Comparison of ENCODE assay signal across 9 cellular contexts in the genomic region with DNA sequence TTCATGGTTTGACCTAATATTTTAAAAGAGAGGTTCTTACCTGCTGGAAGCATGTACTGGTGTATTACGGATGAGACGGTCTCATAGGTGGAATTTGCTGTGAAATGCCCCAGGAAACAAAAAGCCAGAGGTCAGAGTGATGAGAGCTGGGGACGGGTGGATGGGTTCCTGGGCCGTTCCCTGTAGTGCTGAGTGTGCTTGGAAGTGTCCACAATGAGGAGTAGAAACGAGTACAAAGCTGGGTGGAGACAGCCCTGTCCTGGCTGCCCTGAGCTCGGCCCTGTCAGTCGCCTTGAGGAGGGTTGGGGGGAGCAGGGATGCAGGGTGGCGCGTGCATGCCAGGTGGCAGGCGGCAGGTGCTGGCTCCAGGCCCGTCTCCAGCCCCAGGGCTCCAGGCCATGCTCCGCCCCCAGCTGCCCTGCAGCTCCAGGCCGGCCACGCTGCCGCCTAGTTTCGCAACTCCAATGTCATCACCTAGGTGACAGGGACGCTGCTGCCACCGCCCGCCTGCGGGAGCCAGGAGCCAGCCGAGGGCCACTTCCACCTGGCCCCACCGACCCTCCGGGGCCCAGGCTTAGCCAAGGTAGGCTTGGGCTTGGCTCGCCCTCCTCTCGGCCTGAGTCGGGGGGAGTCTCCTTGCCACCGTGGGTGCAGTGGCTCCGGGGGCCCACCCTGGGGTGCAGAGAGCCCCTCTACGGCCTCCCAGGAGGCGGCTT. TPM values are rescaled to one million over a fixed set of nuclear protein-coding genes. Genes with fewer than 3 reads are reported as not detected.
A peak's percentile ranks its signal among the peaks of the same experiment; 100 is the strongest.
DNase-seq lines count a peak whose midpoint lies in the region; ATAC-seq, FAIRE-seq and TF ChIP-seq lines count a peak whose summit lies in the region.
"Had no signal": no experiment of that assay in that cellular context is flagged by ENCODE, and none has a peak within 500 bp of the region (broad histone marks: within the 10 kb centered on the region; RNA-seq: fewer than 3 reads in every experiment).

No MANE protein-coding gene starts in this region.

- H3K4me3 ChIP-seq in K562, result no peak overlapping the region
- H3K4me3 ChIP-seq in mesendoderm (ENCODE audit: low read length), result no peak overlapping the region

- H3K79me2 ChIP-seq in K562 (ENCODE audit: control insufficient read depth, insufficient read depth, low read length) (no peaks in the 10 kb centered on the region), mesendoderm (ENCODE audit: control insufficient read depth, insufficient read depth, low read length) (no peaks in the 10 kb centered on the region)

- H4K5ac ChIP-seq in mesendoderm (ENCODE audit: low read length), result no peak overlapping the region

- intact Hi-C loops in K562 (cut with micrococcal nuclease), result no loop called here

- no peaks in the 10 kb centered on the region for H3K9me3 ChIP-seq in K562 (replicated peaks; ENCODE audit: control insufficient read depth, insufficient read depth, low read depth, low read length)

- no peak overlapping the region for H3K23ac ChIP-seq in mesendoderm (ENCODE audit: low read length)

- POLR2A ChIA-PET in K562 (lab: Yijun Ruan, JAX), result interaction anchor here (0.6 to 2.4 kb wide), 5 partner anchors 9 to 425 kb away, joined by 3 to 7 read pairs (median 4); no protein-coding TSS in a partner anchor

- H3K56ac ChIP-seq in mesendoderm (ENCODE audit: low read length), result no peak overlapping the region

- H3K9me1 ChIP-seq in K562 (ENCODE audit: control insufficient read depth, insufficient read depth, low read length), result peaks cover 2% of the 10 kb centered on the region

- WGBS in K562 (ENCODE audit: insufficient coverage, low coverage, missing lambda C conversion rate), result 7% methylated on average over 29 of the region's 30 CpGs
- whole genome bisulfite sequencing in mesendoderm (ENCODE audit: extremely low coverage, insufficient coverage, low lambda C conversion rate), result no CpG with 5 or more reads among the region's 30 CpGs

- no peak overlapping the region for H3K4ac ChIP-seq in mesendoderm (ENCODE audit: low read depth, low read length)

- peak; percentile 84 for ATAC-seq in K562
- no peak for ATAC-seq in HG03045 (IDR thresholded peaks at IDR 0.05; ENCODE audit: unreplicated experiment)
- no peak for ATAC-seq in HG02870 (IDR thresholded peaks at IDR 0.05; ENCODE audit: unreplicated experiment)
- no peak for ATAC-seq in HG03095 (IDR thresholded peaks at IDR 0.05; ENCODE audit: unreplicated experiment)
- ATAC-seq in GM18517 (IDR thresholded peaks at IDR 0.05; ENCODE audit: unreplicated experiment), result no peak
- ATAC-seq: T-cell had no signal

- no peak for TF ChIP-seq RAD21 in K562 (CRISPR knock-in tag; conservative IDR thresholded peaks at IDR 0.05 in 1 of 2, IDR thresholded peaks at IDR 0.05 in 1 of 2)

- BruUV-seq in K562 (replicated peaks; lab: Mats Ljungman, UMichigan), result no TSS peak

- no peak for FAIRE-seq in K562 (lab: Jason Lieb, UNC)

- H3K9ac ChIP-seq in K562 (ENCODE audit: insufficient read depth in 1 of 2, low read depth in 2 of 2, low read length in 2 of 2), result peak overlapping the region in 1 of 2 experiments; percentile 8; a peak in 2 of 4 replicates
- H3K9ac ChIP-seq in mesendoderm (ENCODE audit: low read length), result no peak overlapping the region

- no peak overlapping the region for H2AFZ ChIP-seq in K562 (ENCODE audit: low read depth, low read length)

- H3K4me1 ChIP-seq in K562 (replicated peaks in 1 of 2; ENCODE audit: control insufficient read depth in 2 of 2, insufficient read depth in 2 of 2, low read length in 2 of 2) (peaks cover 3 to 51% of the 10 kb centered on the region in 2 experiments; a peak in 3 of 5 replicates), mesendoderm (ENCODE audit: control insufficient read depth, low read depth, low read length) (no peaks in the 10 kb centered on the region)

- H3K79me1 ChIP-seq in mesendoderm (ENCODE audit: low read length), result no peaks in the 10 kb centered on the region

- TF ChIP-seq CTCF in C4-2B (conservative IDR thresholded peaks at IDR 0.05) (no peak), K562 (IDR thresholded peaks at IDR 0.05 in 2 of 3, conservative IDR thresholded peaks at IDR 0.05 in 1 of 3; ENCODE audit: insufficient read depth in 2 of 3, low read depth in 1 of 3, low read length in 3 of 3) (no peak)

- H2BK5ac ChIP-seq in mesendoderm (ENCODE audit: low read length), result no peak overlapping the region

- H3K27me3 ChIP-seq in K562 (ENCODE audit: control insufficient read depth in 2 of 2, insufficient read depth in 2 of 2, low read length in 2 of 2), result peaks cover 38 to 66% of the 10 kb centered on the region in 2 experiments; a peak in 4 of 5 replicates
- no peaks in the 10 kb centered on the region for H3K27me3 ChIP-seq in mesendoderm (ENCODE audit: insufficient read depth, low read length, poor library complexity)

- H4K8ac ChIP-seq in mesendoderm (ENCODE audit: low read depth, low read length), result no peak overlapping the region

- CTCF ChIA-PET in K562 (lab: Yijun Ruan, JAX; ENCODE audit: low intra/inter-chr PET ratio), result no interaction called here

- no peak for TF ChIP-seq POLR2A in K562 (conservative IDR thresholded peaks at IDR 0.05)

- H3K27ac ChIP-seq in C4-2B, result peak overlapping the region; percentile 11; the same call in 1 of the 2 replicates
- H3K27ac ChIP-seq in K562 (ENCODE audit: extremely low read depth, low read depth, low read length), result no peak overlapping the region
- no peak overlapping the region for H3K27ac ChIP-seq in mesendoderm (ENCODE audit: low read depth, low read length)

- H2AK5ac ChIP-seq in mesendoderm (ENCODE audit: low read length), result no peak overlapping the region

- no peak overlapping the region for H2BK15ac ChIP-seq in mesendoderm (replicated peaks; ENCODE audit: low read depth)

- H3K36me3 ChIP-seq in K562 (ENCODE audit: control insufficient read depth, insufficient read depth, low read length), result no peaks in the 10 kb centered on the region
- H3K36me3 ChIP-seq in mesendoderm (ENCODE audit: control insufficient read depth, insufficient read depth, low read length), result no peaks in the 10 kb centered on the region

- TF ChIP-seq EP300 in K562 (IDR thresholded peaks at IDR 0.05; ENCODE audit: low read length), result no peak

- 0 out of 2 replicates have a peak overlapping the region, but pooled peaks have one; percentile 10 for H3K4me2 ChIP-seq in K562 (ENCODE audit: insufficient read depth, low read length)
- no peak overlapping the region for H3K4me2 ChIP-seq in mesendoderm (ENCODE audit: low read length)

- in situ Hi-C loops in K562 (cut with MboI), result no loop called here

- H2BK120ac ChIP-seq in mesendoderm (ENCODE audit: low read depth, low read length), result no peak overlapping the region

- peaks cover 45% of the 10 kb centered on the region for H4K20me1 ChIP-seq in K562 (replicated peaks; ENCODE audit: control insufficient read depth, insufficient read depth, low read length)

- DNase-seq in NCI-H1105 treated with DMSO at 0.1 percent for 48 hours (lab: John Stamatoyannopoulos, UW) (peak; percentile 96), K562 (ENCODE audit: extremely low read depth in 1 of 4, low spot score in 3 of 4) (peak; percentile 68 to 75 (median 72)), mesendoderm (peak; percentile 82)

- H3K18ac ChIP-seq in mesendoderm (ENCODE audit: low read length), result no peak overlapping the region

RNA-seq across cellular contexts. Expression of a gene that starts 16.4 kb away (rescaled TPM):
- 4.9 and 25.6 TPM in 2 replicates for total RNA-seq in K562 (2011; cell fraction: chromatin; rRNA removed; ENCODE audit: low replicate concordance)
- total RNA-seq in K562 (2011; cell fraction: nucleolus; rRNA removed), result 10.5 and 13.5 TPM in 2 replicates
- total RNA-seq in K562 (2011; cell fraction: nucleoplasm; rRNA removed), result 6.2 and 6.6 TPM in 2 replicates
- total RNA-seq in K562 (2014; rRNA removed) (0.49 and 0.50 TPM in 2 replicates), K562 (2014; rRNA removed; fragmentation: Illumina TruSeq; extraction: Trizol) (0.07 and 0.10 TPM in 2 replicates), K562 (2015; rRNA removed; fragmentation: Illumina TruSeq; extraction: Trizol) (0.40 and 0.41 TPM in 2 replicates), K562 (2021) (1.3 and 1.6 TPM in 2 replicates)
- polyA plus RNA-seq in K562 (2011; rRNA removed) (0.72 and 1.1 TPM in 2 replicates), K562 (2014; fragmentation: Illumina TruSeq; extraction: Trizol) (0.12 and 0.73 TPM in 2 replicates), K562 (2014; fragmentation: Nextera tagmentation; extraction: Ambion mirVana) (not detected), K562 (2014; rRNA removed) (0.38 and 1.1 TPM in 2 replicates)
- polyA plus RNA-seq in K562 (2011; cell fraction: cytosol; rRNA removed), result 0.46 and 1.4 TPM in 2 replicates
- 5.8 and 13.3 TPM in 2 replicates for polyA plus RNA-seq in K562 (2011; cell fraction: nucleus; rRNA removed)
- 0.87 and 0.90 TPM in 2 replicates for polyA plus RNA-seq in K562 (2012)
- 0.78 and 2.1 TPM in 2 replicates for polyA minus RNA-seq in K562 (2011; rRNA and poly(A)+ RNA removed)
- 1.8 and 2.2 TPM in 2 replicates for polyA minus RNA-seq in K562 (2011; cell fraction: cytosol; rRNA and poly(A)+ RNA removed)
- 5.8 and 11.8 TPM in 2 replicates for polyA minus RNA-seq in K562 (2011; cell fraction: nucleus; rRNA and poly(A)+ RNA removed)
- polyA plus RNA-seq in mesendoderm (2013, experiment 1 of 2), result 0.73 TPM
- 0.73 TPM for polyA plus RNA-seq in mesendoderm (2013, experiment 2 of 2)

RNA-seq across cellular contexts. Expression of a gene that starts 18.8 kb away (rescaled TPM):
- 77.5 and 153 TPM in 2 replicates for total RNA-seq in K562 (2011; cell fraction: chromatin; rRNA removed; ENCODE audit: low replicate concordance)
- 74.2 and 75.4 TPM in 2 replicates for total RNA-seq in K562 (2011; cell fraction: nucleolus; rRNA removed)
- 71.3 and 71.5 TPM in 2 replicates for total RNA-seq in K562 (2011; cell fraction: nucleoplasm; rRNA removed)
- total RNA-seq in K562 (2014; rRNA removed) (30.1 and 39.3 TPM in 2 replicates), K562 (2014; rRNA removed; fragmentation: Illumina TruSeq; extraction: Trizol) (11.0 and 14.7 TPM in 2 replicates), K562 (2015; rRNA removed; fragmentation: Illumina TruSeq; extraction: Trizol) (21.3 and 22.1 TPM in 2 replicates), K562 (2021) (30.9 and 34.7 TPM in 2 replicates)
- polyA plus RNA-seq in K562 (2011; rRNA removed) (47.1 and 54.8 TPM in 2 replicates), K562 (2014; fragmentation: Illumina TruSeq; extraction: Trizol) (32.5 and 40.4 TPM in 2 replicates), K562 (2014; fragmentation: Nextera tagmentation; extraction: Ambion mirVana) (1 to 10 TPM; 4.3 to 4.7 TPM), K562 (2014; rRNA removed) (51.8 and 55.9 TPM in 2 replicates)
- polyA plus RNA-seq in K562 (2011; cell fraction: cytosol; rRNA removed), result 66.9 and 81.5 TPM in 2 replicates
- polyA plus RNA-seq in K562 (2011; cell fraction: nucleus; rRNA removed), result 139 and 154 TPM in 2 replicates
- polyA plus RNA-seq in K562 (2012), result 30.5 and 35.0 TPM in 2 replicates
- 14.7 and 17.8 TPM in 2 replicates for polyA minus RNA-seq in K562 (2011; rRNA and poly(A)+ RNA removed)
- polyA minus RNA-seq in K562 (2011; cell fraction: cytosol; rRNA and poly(A)+ RNA removed), result 18.6 and 19.5 TPM in 2 replicates
- 38.8 and 57.4 TPM in 2 replicates for polyA minus RNA-seq in K562 (2011; cell fraction: nucleus; rRNA and poly(A)+ RNA removed)
- polyA plus RNA-seq in mesendoderm (2013, experiment 1 of 2), result 13.8 TPM
- polyA plus RNA-seq in mesendoderm (2013, experiment 2 of 2), result 13.7 TPM

RNA-seq across cellular contexts. Expression of a gene that starts 43.9 kb away (rescaled TPM):
- total RNA-seq in K562 (2011; cell fraction: chromatin; rRNA removed; ENCODE audit: low replicate concordance), result 5.9 and 9.5 TPM in 2 replicates
- total RNA-seq in K562 (2011; cell fraction: nucleolus; rRNA removed), result 7.4 and 8.7 TPM in 2 replicates
- total RNA-seq in K562 (2011; cell fraction: nucleoplasm; rRNA removed), result 7.7 and 9.1 TPM in 2 replicates
- 4.6 and 5.1 TPM in 2 replicates for total RNA-seq in K562 (2014; rRNA removed)
- total RNA-seq in K562 (2014; rRNA removed; fragmentation: Illumina TruSeq; extraction: Trizol), result 5.0 and 5.2 TPM in 2 replicates
- 5.7 and 6.2 TPM in 2 replicates for total RNA-seq in K562 (2015; rRNA removed; fragmentation: Illumina TruSeq; extraction: Trizol)
- 8.4 and 8.9 TPM in 2 replicates for total RNA-seq in K562 (2021)
- polyA plus RNA-seq in K562 (2011; rRNA removed), result 9.9 and 11.0 TPM in 2 replicates
- 10.9 and 11.7 TPM in 2 replicates for polyA plus RNA-seq in K562 (2011; cell fraction: cytosol; rRNA removed)
- polyA plus RNA-seq in K562 (2011; cell fraction: nucleus; rRNA removed), result 6.1 and 6.5 TPM in 2 replicates
- 9.3 and 18.8 TPM in 2 replicates for polyA plus RNA-seq in K562 (2012)
- polyA plus RNA-seq in K562 (2014; fragmentation: Illumina TruSeq; extraction: Trizol), result 9.7 and 10.0 TPM in 2 replicates
- 1 to 10 TPM; 1.6 to 1.9 TPM for polyA plus RNA-seq in K562 (2014; fragmentation: Nextera tagmentation; extraction: Ambion mirVana)
- polyA plus RNA-seq in K562 (2014; rRNA removed), result 6.8 and 7.1 TPM in 2 replicates
- 5.7 and 7.5 TPM in 2 replicates for polyA minus RNA-seq in K562 (2011; rRNA and poly(A)+ RNA removed)
- 5.6 and 7.6 TPM in 2 replicates for polyA minus RNA-seq in K562 (2011; cell fraction: cytosol; rRNA and poly(A)+ RNA removed)
- 2.2 and 3.7 TPM in 2 replicates for polyA minus RNA-seq in K562 (2011; cell fraction: nucleus; rRNA and poly(A)+ RNA removed)
- polyA plus RNA-seq in mesendoderm (2013, experiment 1 of 2), result 13.7 TPM
- 13.4 TPM for polyA plus RNA-seq in mesendoderm (2013, experiment 2 of 2)

RNA-seq across cellular contexts. Expression of a gene that starts 57.4 kb away (rescaled TPM):
- total RNA-seq in K562 (2011; cell fraction: chromatin; rRNA removed; ENCODE audit: low replicate concordance), result 0.90 and 2.1 TPM in 2 replicates
- 1.6 and 1.8 TPM in 2 replicates for total RNA-seq in K562 (2011; cell fraction: nucleolus; rRNA removed)
- 0.73 and 0.99 TPM in 2 replicates for total RNA-seq in K562 (2011; cell fraction: nucleoplasm; rRNA removed)
- total RNA-seq in K562 (2014; rRNA removed), result 0.04 and 0.32 TPM in 2 replicates
- not detected in 2 replicates for total RNA-seq in K562 (2014; rRNA removed; fragmentation: Illumina TruSeq; extraction: Trizol)
- 0.11 and 0.14 TPM in 2 replicates for total RNA-seq in K562 (2015; rRNA removed; fragmentation: Illumina TruSeq; extraction: Trizol)
- total RNA-seq in K562 (2021), result 0.40 and 1.7 TPM in 2 replicates
- 0.03 and 0.16 TPM in 2 replicates for polyA plus RNA-seq in K562 (2011; rRNA removed)
- 0.03 and 0.10 TPM in 2 replicates for polyA plus RNA-seq in K562 (2011; cell fraction: cytosol; rRNA removed)
- 1.3 and 1.8 TPM in 2 replicates for polyA plus RNA-seq in K562 (2011; cell fraction: nucleus; rRNA removed)
- polyA plus RNA-seq in K562 (2012), result 0.51 and 14.3 TPM in 2 replicates
- polyA plus RNA-seq in K562 (2014; fragmentation: Illumina TruSeq; extraction: Trizol), result 0.04 and 0.24 TPM in 2 replicates
- polyA plus RNA-seq in K562 (2014; fragmentation: Nextera tagmentation; extraction: Ambion mirVana), result not detected
- 0.25 and 0.65 TPM in 2 replicates for polyA plus RNA-seq in K562 (2014; rRNA removed)
- polyA minus RNA-seq in K562 (2011; rRNA and poly(A)+ RNA removed), result not detected in 2 replicates
- not detected in 2 replicates for polyA minus RNA-seq in K562 (2011; cell fraction: cytosol; rRNA and poly(A)+ RNA removed)
- 0.27 and 0.67 TPM in 2 replicates for polyA minus RNA-seq in K562 (2011; cell fraction: nucleus; rRNA and poly(A)+ RNA removed)
- 2.2 TPM for polyA plus RNA-seq in mesendoderm (2013, experiment 1 of 2)
- polyA plus RNA-seq in mesendoderm (2013, experiment 2 of 2), result 1.7 TPM
